24 cellular contexts compared by ENCODE assay signal in the genomic region with DNA sequence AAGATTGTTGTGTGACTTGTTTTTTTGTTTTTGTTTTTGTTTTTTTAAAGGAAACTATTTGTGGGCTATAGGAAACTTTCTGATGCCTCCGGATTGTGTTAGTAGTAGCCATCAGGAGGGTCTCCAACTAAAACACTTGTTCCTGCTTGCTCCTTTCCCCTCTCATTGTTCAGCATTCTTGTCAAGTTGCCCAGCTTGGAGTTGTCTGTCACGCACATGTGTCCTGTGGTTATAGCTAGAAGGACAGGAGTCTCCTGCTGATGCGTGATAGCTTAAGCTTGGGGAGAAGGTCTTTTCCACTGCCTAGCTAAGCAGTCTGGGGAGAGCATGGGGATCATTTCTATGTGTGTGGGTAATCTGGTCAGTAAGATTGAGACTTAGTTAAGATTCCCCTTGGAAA.
"Had no signal": no experiment of that assay in that cellular context is flagged by ENCODE, and none has a peak within 500 bp of the region (broad histone marks: within the 10 kb centered on the region; RNA-seq: fewer than 3 reads in every experiment).

No MANE protein-coding gene starts in this region.

- H3K9me3 Mint-ChIP-seq: activated naive CD8-positive, alpha-beta T cell treated with anti-CD3 and anti-CD28 coated beads, Interleukin-2, amount 50 U/mL, for 24 hours; brain; naive B cell; stimulated activated naive B cell treated with anti-CD40 and anti-IgM and Interleukin-4, amounts not matched to agents 10 μg/mL and 1 μg/mL and 100 μg/mL, for 72 hours; type B pancreatic cell had no signal

- FAIRE-seq: islet of Langerhans had no signal

- ATAC-seq: activated naive CD8-positive, alpha-beta T cell treated with anti-CD3 and anti-CD28 coated beads, Interleukin-2, amount 50 U/mL, for 24 hours; gastrocnemius medialis; heart left ventricle; left ventricle myocardium superior; mucosa of descending colon; stimulated activated naive B cell treated with anti-CD40 and anti-IgM and Interleukin-4, amounts not matched to agents 10 μg/mL and 1 μg/mL and 100 μg/mL, for 72 hours had no signal

- H3K27ac Mint-ChIP-seq: activated naive CD8-positive, alpha-beta T cell treated with anti-CD3 and anti-CD28 coated beads, Interleukin-2, amount 50 U/mL, for 24 hours; type B pancreatic cell had no signal

- H3K27me3 ChIP-seq: esophagus squamous epithelium, gastrocnemius medialis, heart left ventricle, sigmoid colon, testis, vagina had no signal

- H3K27me3 Mint-ChIP-seq: activated naive CD8-positive, alpha-beta T cell treated with anti-CD3 and anti-CD28 coated beads, Interleukin-2, amount 50 U/mL, for 24 hours; naive B cell; stimulated activated naive B cell treated with anti-CD40 and anti-IgM and Interleukin-4, amounts not matched to agents 10 μg/mL and 1 μg/mL and 100 μg/mL, for 72 hours; type B pancreatic cell had no signal

- H3K9me3 ChIP-seq: esophagus squamous epithelium, gastrocnemius medialis, heart left ventricle, mucosa of descending colon, sigmoid colon, testis, vagina had no signal

- H3K4me3 Mint-ChIP-seq: activated naive CD8-positive, alpha-beta T cell treated with anti-CD3 and anti-CD28 coated beads, Interleukin-2, amount 50 U/mL, for 24 hours; stimulated activated naive B cell treated with anti-CD40 and anti-IgM and Interleukin-4, amounts not matched to agents 10 μg/mL and 1 μg/mL and 100 μg/mL, for 72 hours; type B pancreatic cell had no signal

- DNase-seq: activated CD4-positive, CD25-positive, alpha-beta regulatory T cell treated with anti-CD3 and anti-CD28 coated beads, Interleukin-2, amount 50 U/mL, for 72 hours; activated gamma-delta T cell; activated naive CD4-positive, alpha-beta T cell treated with anti-CD3 and anti-CD28 coated beads, Interleukin-2, amount 50 U/mL, for 16 hours; activated naive CD8-positive, alpha-beta T cell treated with anti-CD3 and anti-CD28 coated beads, Interleukin-2, amount 50 U/mL, for 24 hours; caudate nucleus; effector memory CD4-positive, alpha-beta T cell; esophagus squamous epithelium; gastrocnemius medialis; left ventricle myocardium superior; mesenchymal stem cell; mucosa of descending colon; naive B cell; retina; sigmoid colon; stimulated activated CD4-positive, alpha-beta T cell treated with anti-CD3 and anti-CD28 coated beads, Interleukin-2, amount 100 ng/mL, for 48 hours; stimulated activated CD8-positive, alpha-beta memory T cell treated with anti-CD3 and anti-CD28 coated beads, Interleukin-4, amount 100 ng/mL, for 48 hours; stimulated activated naive B cell treated with anti-CD40 and anti-IgM and Interleukin-4, amounts not matched to agents 10 μg/mL and 1 μg/mL and 100 μg/mL, for 72 hours; testis had no signal

- H3K27ac ChIP-seq: esophagus squamous epithelium, heart left ventricle, sigmoid colon, testis, vagina, VCaP had no signal

- H3K4me3 ChIP-seq: esophagus squamous epithelium, gastrocnemius medialis, heart left ventricle, mucosa of descending colon, sigmoid colon, testis, vagina had no signal
